8 cellular contexts compared by ENCODE assay signal in genomic region chr11:44565008-44565745, GRCh38. TPM values are rescaled to one million over a fixed set of nuclear protein-coding genes. Genes with fewer than 3 reads are reported as not detected.
DNase-seq lines count a peak whose midpoint lies in the region; ATAC-seq and TF ChIP-seq lines count a peak whose summit lies in the region.

Gene CD82, plus strand, starts transcription at chr11:44565663. Its CDS starts 29,000 bp downstream, at chr11:44594663.

- peaks cover 7% of the 10 kb centered on the region for H3K4me1 ChIP-seq in parathyroid adenoma
- H3K4me1 ChIP-seq in tibial nerve = peaks cover 0 to 64% (median 48%) of the 10 kb centered on the region in 4 donors

- WGBS in tibial nerve, 2 donors = 1 to 2% methylated on average over 47 to 58 of the region's 65 CpGs

- H3K4me3 ChIP-seq in parathyroid adenoma (ENCODE audit: low read depth, low read length) (peak within 1 kb of the TSS; percentile 52), tibial nerve (peak within 1 kb of the TSS; percentile 44 to 68 (median 60))

- peak; percentile 52 to 78 for TF ChIP-seq POLR2A in tibial nerve (IDR thresholded peaks at IDR 0.05)

- H3K36me3 ChIP-seq in parathyroid adenoma (ENCODE audit: control insufficient read depth, insufficient read depth, low read length) (no peaks in the 10 kb centered on the region), tibial nerve (no peaks in the 10 kb centered on the region)

- H3K4me2 ChIP-seq in parathyroid adenoma (ENCODE audit: low read length) = peak within 1 kb of the TSS; percentile 80

- H3K9me3 ChIP-seq in parathyroid adenoma (ENCODE audit: control insufficient read depth, low read length) = no peaks in the 10 kb centered on the region
- H3K9me3 ChIP-seq in tibial nerve = no peaks in the 10 kb centered on the region

- H3K9ac ChIP-seq in parathyroid adenoma = peak within 1 kb of the TSS; percentile 37

- peak; percentile 77 for ATAC-seq in HG02759 (IDR thresholded peaks at IDR 0.05; ENCODE audit: unreplicated experiment)
- ATAC-seq in Right ventricle myocardium superior (ENCODE audit: poor library complexity) = peak; percentile 95

- intact Hi-C loops in Right ventricle myocardium superior (cut with DNase I) = no loop called here

- TF ChIP-seq CTCF in GM12873 (IDR thresholded peaks at IDR 0.05; ENCODE audit: insufficient read depth, low read depth, low read length, missing control alignments) (peak; percentile 36), parathyroid adenoma (IDR thresholded peaks at IDR 0.05) (peak; percentile 10), tibial nerve (IDR thresholded peaks at IDR 0.05) (peak in 3 of 5 experiments; percentile 41 to 54 (median 47))

- H2AFZ ChIP-seq in parathyroid adenoma = peak within 1 kb of the TSS; percentile 90

- H3K27ac ChIP-seq in parathyroid adenoma = peak within 1 kb of the TSS; percentile 85
- H3K27ac ChIP-seq in tibial nerve = peak within 1 kb of the TSS; percentile 95 to 98 (median 96)

- H3K27me3 ChIP-seq in parathyroid adenoma (ENCODE audit: control insufficient read depth, insufficient read depth, low read length) (no peaks in the 10 kb centered on the region), tibial nerve (no peaks in the 10 kb centered on the region)

- H3K79me2 ChIP-seq in parathyroid adenoma = no peaks in the 10 kb centered on the region

- TF ChIP-seq EP300 in tibial nerve (IDR thresholded peaks at IDR 0.05) = peak; percentile 31 to 93

- DNase-seq in NCI-H128 (lab: John Stamatoyannopoulos, UW; ENCODE audit: unreplicated experiment) (peak; percentile 97), SW 1271 (lab: John Stamatoyannopoulos, UW) (peak; percentile 94 to 96), Right ventricle myocardium superior (peak; percentile 100), tibial nerve (ENCODE audit: low spot score in 2 of 2) (peak; percentile 100)
- DNase-seq in activated naive CD8-positive, alpha-beta T cell treated with anti-CD3 and anti-CD28 coated beads, Interleukin-2, amount 50 U/mL, for 16 hours (ENCODE audit: low read depth, low spot score) = peak; percentile 99

RNA-seq across cellular contexts. Expression of gene CD82, which starts in this region (rescaled TPM):
- total RNA-seq in Right ventricle myocardium superior (54.6 TPM), tibial nerve (10 to 100 TPM; 27.9 to 49.4 (median 43.4) TPM)

Comparison
In these comparisons a context has a peak if more than half of its experiments do, and no peak if none do; other contexts are left out.
1. Peak in every context shown above with its lines: DNase-seq, ATAC-seq, H3K4me3 ChIP-seq and H3K27ac ChIP-seq.